8 cellular contexts compared by ENCODE assay signal in genomic region chr5:178895615-178896571, GRCh38. TPM values are rescaled to one million over a fixed set of nuclear protein-coding genes. Genes with fewer than 3 reads are reported as not detected.
A peak's percentile ranks its signal among the peaks of the same experiment; 100 is the strongest.
DNase-seq lines count a peak whose midpoint lies in the region; ATAC-seq and TF ChIP-seq lines count a peak whose summit lies in the region.

Gene ZFP2 (plus strand): TSS chr5:178895913. CDS start chr5:178931314, 35,401 bp downstream.

- no peaks in the 10 kb centered on the region for H3K27me3 Mint-ChIP-seq in activated naive CD4-positive, alpha-beta T cell treated with anti-CD3 and anti-CD28 coated beads for 36 hours (ENCODE audit: low read depth)
- no peaks in the 10 kb centered on the region for H3K27me3 Mint-ChIP-seq in nephron (ENCODE audit: low read depth)

- CTCF ChIA-PET in activated naive CD4-positive, alpha-beta T cell treated with anti-CD3 and anti-CD28 coated beads for 36 hours (lab: Charles Lee) = interaction anchor here (0.7 kb wide), 1 partner anchor 36 kb away, joined by 4 read pairs; the partner anchor contains the start of gene ZNF354B

- H3K27ac Mint-ChIP-seq in activated naive CD4-positive, alpha-beta T cell treated with anti-CD3 and anti-CD28 coated beads for 36 hours = no peak within 1 kb of the TSS
- peak within 1 kb of the TSS; percentile 93 to 96 (median 95) for H3K27ac Mint-ChIP-seq in nephron

- H3K4me3 Mint-ChIP-seq in activated naive CD4-positive, alpha-beta T cell treated with anti-CD3 and anti-CD28 coated beads for 36 hours = peak within 1 kb of the TSS; percentile 71
- H3K4me3 Mint-ChIP-seq in nephron = peak within 1 kb of the TSS; percentile 94 to 98 (median 98)

- H3K36me3 ChIP-seq in upper lobe of left lung = no peaks in the 10 kb centered on the region

- peak; percentile 20 for DNase-seq in NCI-H1694 treated with DMSO at 0.1 percent for 48 hours (lab: John Stamatoyannopoulos, UW)
- DNase-seq in NCI-H1694 (lab: John Stamatoyannopoulos, UW) = no peak
- peak; percentile 54 for DNase-seq in NCI-H774 (lab: John Stamatoyannopoulos, UW)
- DNase-seq in activated naive CD4-positive, alpha-beta T cell treated with anti-CD3 and anti-CD28 coated beads for 36 hours = peak; percentile 48
- DNase-seq in foreskin melanocyte = peak; percentile 9
- DNase-seq in upper lobe of left lung = peak; percentile 57 to 91

- peaks cover 13% of the 10 kb centered on the region for H3K36me3 Mint-ChIP-seq in activated naive CD4-positive, alpha-beta T cell treated with anti-CD3 and anti-CD28 coated beads for 36 hours (ENCODE audit: low read depth)
- H3K36me3 Mint-ChIP-seq in nephron (ENCODE audit: low read depth) = peaks cover 47% of the 10 kb centered on the region

- TF ChIP-seq POLR2A in upper lobe of left lung (IDR thresholded peaks at IDR 0.05) = peak in 1 of 4 donors; percentile 8

- ATAC-seq in upper lobe of left lung (ENCODE audit: low FRiP score in 2 of 2) (peak; percentile 88 to 96), HG02970 (IDR thresholded peaks at IDR 0.05; ENCODE audit: low FRiP score, unreplicated experiment) (no peak)

- H3K27ac ChIP-seq in upper lobe of left lung = peak within 1 kb of the TSS; percentile 32 to 76 (median 68)

- TF ChIP-seq EP300 in upper lobe of left lung (IDR thresholded peaks at IDR 0.05) = no peak

- no peaks in the 10 kb centered on the region for H3K27me3 ChIP-seq in upper lobe of left lung

- peaks cover 0 to 14% (median 7%) of the 10 kb centered on the region in 4 donors for H3K9me3 ChIP-seq in upper lobe of left lung

- H3K4me1 ChIP-seq in upper lobe of left lung = peaks cover 0 to 8% (median 2%) of the 10 kb centered on the region in 4 donors

- H3K4me3 ChIP-seq in upper lobe of left lung = peak within 1 kb of the TSS; percentile 57 to 89 (median 74)

- H3K4me1 Mint-ChIP-seq in activated naive CD4-positive, alpha-beta T cell treated with anti-CD3 and anti-CD28 coated beads for 36 hours (ENCODE audit: low read depth) = peaks cover 5% of the 10 kb centered on the region
- peaks cover 6% of the 10 kb centered on the region for H3K4me1 Mint-ChIP-seq in nephron

- peaks cover 11% of the 10 kb centered on the region for H3K9me3 Mint-ChIP-seq in activated naive CD4-positive, alpha-beta T cell treated with anti-CD3 and anti-CD28 coated beads for 36 hours
- H3K9me3 Mint-ChIP-seq in nephron = peaks cover 18% of the 10 kb centered on the region

- 0 to 2% methylated on average over 12 to 43 of the region's 79 CpGs for WGBS in upper lobe of left lung, 2 donors

- no peak for TF ChIP-seq CTCF in nephron (IDR thresholded peaks at IDR 0.05; ENCODE audit: unreplicated experiment in 3 of 3)
- TF ChIP-seq CTCF in upper lobe of left lung (IDR thresholded peaks at IDR 0.05) = no peak

- intact Hi-C loops in activated naive CD4-positive, alpha-beta T cell treated with anti-CD3 and anti-CD28 coated beads for 36 hours (cut with micrococcal nuclease) = loop anchor here (1.0 to 2.0 kb wide), 4 partner anchors 37 to 165 kb away; partner anchors contain the start of genes ZNF354A, ZNF354B, ZNF354C and ZNF879

RNA-seq across cellular contexts. Expression of gene ZFP2, which starts in this region (rescaled TPM):
- under 1 TPM; 0.17 to 0.26 TPM for total RNA-seq in activated naive CD4-positive, alpha-beta T cell treated with anti-CD3 and anti-CD28 coated beads for 36 hours
- 1 to 10 TPM in 3 of 6 donors, under 1 TPM in 3; 0.55 to 4.2 (median 1.0) TPM for total RNA-seq in upper lobe of left lung

Comparison
In these comparisons a context has a peak if more than half of its experiments do, and no peak if none do; other contexts are left out.
1. Peak in DNase-seq in activated naive CD4-positive, alpha-beta T cell treated with anti-CD3 and anti-CD28 coated beads for 36 hours; RNA of the gene not detected or under 1 TPM.